19 cellular contexts compared by ENCODE assay signal in the genomic region with DNA sequence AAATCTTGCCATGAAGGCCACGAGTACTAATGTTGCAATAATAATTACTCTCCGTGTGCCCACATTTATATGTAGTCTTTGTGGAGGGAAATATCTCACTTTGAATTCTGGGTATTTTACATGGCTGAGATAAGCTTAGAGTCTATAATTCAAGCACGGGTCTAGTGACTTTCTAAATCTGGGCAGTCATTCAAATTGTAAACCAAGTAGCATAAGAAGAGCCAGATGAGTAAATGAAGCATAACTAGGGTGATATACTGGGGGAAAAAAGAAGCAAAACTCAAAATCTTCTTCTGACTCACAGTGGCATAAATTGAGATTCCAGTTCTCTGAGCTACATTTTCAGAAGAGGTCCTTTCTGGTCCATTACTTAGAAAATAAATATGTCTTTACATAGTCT.
DNase-seq lines count a peak whose midpoint lies in the region; ATAC-seq and TF ChIP-seq lines count a peak whose summit lies in the region.
"Had no signal": no experiment of that assay in that cellular context is flagged by ENCODE, and none has a peak within 500 bp of the region (broad histone marks: within the 10 kb centered on the region; RNA-seq: fewer than 3 reads in every experiment).

No MANE protein-coding gene starts in this region.

- H3K4me1 Mint-ChIP-seq in stimulated activated naive CD8-positive, alpha-beta T cell treated with anti-CD3 and anti-CD28 coated beads, Interleukin-15, amount 100 ng/mL, for 72 hours: no peaks in the 10 kb centered on the region
- H3K4me1 Mint-ChIP-seq: stimulated activated effector memory CD8-positive, alpha-beta T cell treated with anti-CD3 and anti-CD28 coated beads, Interleukin-12 subunit alpha, Interleukin-12 subunit beta, amount 100 ng/mL, for 72 hours had no signal

- in situ Hi-C loops in astrocyte of the cerebellum (cut with HindIII; ENCODE audit: low sequenced_read_pairs): no loop called here

- no peaks in the 10 kb centered on the region for H3K9me3 Mint-ChIP-seq in stimulated activated naive CD8-positive, alpha-beta T cell treated with anti-CD3 and anti-CD28 coated beads, Interleukin-15, amount 100 ng/mL, for 72 hours
- H3K9me3 Mint-ChIP-seq: type B pancreatic cell had no signal

- peak; percentile 59 for DNase-seq in AG09309 (ENCODE audit: low read depth)
- peak; percentile 36 for DNase-seq in HCEC 1CT
- DNase-seq in astrocyte of the cerebellum (ENCODE audit: low read depth): peak; percentile 70
- peak; percentile 21 for DNase-seq in kidney glomerular epithelial cell (lab: John Stamatoyannopoulos, UW)
- DNase-seq in stimulated activated naive CD8-positive, alpha-beta T cell treated with anti-CD3 and anti-CD28 coated beads, Interleukin-15, amount 100 ng/mL, for 72 hours: no peak
- DNase-seq in stimulated activated naive CD4-positive, alpha-beta T cell treated with Interleukin-2 at 50 U/mL for 16 hours (lab: John Stamatoyannopoulos, UW): no peak
- DNase-seq: activated gamma-delta T cell, DMS53, heart left ventricle, KG1, NCI-H146, NCI-H510A treated with DMSO at 0.1 percent for 48 hours had no signal

- H3K4me3 ChIP-seq in AG09309 (ENCODE audit: control insufficient read depth, low read depth, low read length): no peak overlapping the region
- no peak overlapping the region for H3K4me3 ChIP-seq in astrocyte of the cerebellum (ENCODE audit: low read depth, low read length)
- H3K4me3 ChIP-seq: cardiac muscle cell, heart left ventricle had no signal

- no peak for ATAC-seq in GM18870 (IDR thresholded peaks at IDR 0.05; ENCODE audit: unreplicated experiment)
- no peak for ATAC-seq in stimulated activated naive CD8-positive, alpha-beta T cell treated with anti-CD3 and anti-CD28 coated beads, Interleukin-15, amount 100 ng/mL, for 72 hours
- no peak for ATAC-seq in GM21515 (IDR thresholded peaks at IDR 0.05; ENCODE audit: unreplicated experiment)
- ATAC-seq: heart left ventricle; Panc1; stimulated activated effector memory CD8-positive, alpha-beta T cell treated with anti-CD3 and anti-CD28 coated beads, Interleukin-12 subunit alpha, Interleukin-12 subunit beta, amount 100 ng/mL, for 72 hours had no signal

- no peak overlapping the region for H3K4me3 Mint-ChIP-seq in stimulated activated naive CD8-positive, alpha-beta T cell treated with anti-CD3 and anti-CD28 coated beads, Interleukin-15, amount 100 ng/mL, for 72 hours
- H3K4me3 Mint-ChIP-seq: B cell; stimulated activated effector memory CD8-positive, alpha-beta T cell treated with anti-CD3 and anti-CD28 coated beads, Interleukin-12 subunit alpha, Interleukin-12 subunit beta, amount 100 ng/mL, for 72 hours; type B pancreatic cell had no signal

- TF ChIP-seq CTCF in AG09309 (IDR thresholded peaks at IDR 0.05; ENCODE audit: control insufficient read depth, insufficient read depth, low read depth, low read length, missing control alignments) (no peak), astrocyte of the cerebellum (IDR thresholded peaks at IDR 0.05; ENCODE audit: low read depth, low read length, missing control alignments) (no peak)

- no peaks in the 10 kb centered on the region for H3K27me3 Mint-ChIP-seq in stimulated activated naive CD8-positive, alpha-beta T cell treated with anti-CD3 and anti-CD28 coated beads, Interleukin-15, amount 100 ng/mL, for 72 hours
- H3K27me3 Mint-ChIP-seq: type B pancreatic cell had no signal

- no peak overlapping the region for H3K27ac Mint-ChIP-seq in stimulated activated naive CD8-positive, alpha-beta T cell treated with anti-CD3 and anti-CD28 coated beads, Interleukin-15, amount 100 ng/mL, for 72 hours
- H3K27ac Mint-ChIP-seq: B cell; stimulated activated effector memory CD8-positive, alpha-beta T cell treated with anti-CD3 and anti-CD28 coated beads, Interleukin-12 subunit alpha, Interleukin-12 subunit beta, amount 100 ng/mL, for 72 hours; type B pancreatic cell had no signal

Comparison
In these comparisons a context has a peak if more than half of its experiments do, and no peak if none do; other contexts are left out.
1. DNase-seq: peak in AG09309 (single experiment), HCEC 1CT (single experiment), astrocyte of the cerebellum (single experiment) and kidney glomerular epithelial cell (single experiment); none in stimulated activated naive CD8-positive, alpha-beta T cell treated with anti-CD3 and anti-CD28 coated beads, Interleukin-15, amount 100 ng/mL, for 72 hours (0 of 2) and stimulated activated naive CD4-positive, alpha-beta T cell treated with Interleukin-2 at 50 U/mL for 16 hours (single experiment).